Comparison of ENCODE assay signal across 2 cellular contexts in genomic region chr9:37730256-37730655, GRCh38.
TF ChIP-seq lines count a peak whose summit lies in the region.

No MANE protein-coding gene starts in this region.

TF ChIP-seq in IMR-90, 13 proteins besides CTCF, POLR2A, EP300 and RAD21:
- TF ChIP-seq MAZ (IDR thresholded peaks at IDR 0.05; ENCODE audit: borderline replicate concordance, low read depth, low read length), result no peak
- TF ChIP-seq CEBPB (IDR thresholded peaks at IDR 0.05; ENCODE audit: low read depth, low read length), result no peak
- TF ChIP-seq MXI1 (IDR thresholded peaks at IDR 0.05; ENCODE audit: borderline replicate concordance, low read depth, low read length), result no peak
- no peak for TF ChIP-seq USF2 (IDR thresholded peaks at IDR 0.05; ENCODE audit: low read depth, low read length)
- TF ChIP-seq RCOR1 (IDR thresholded peaks at IDR 0.05; ENCODE audit: insufficient replicate concordance, low read length), result no peak
- no peak for TF ChIP-seq BHLHE40 (IDR thresholded peaks at IDR 0.05; ENCODE audit: low read depth, low read length)
- no peak for TF ChIP-seq FOS (IDR thresholded peaks at IDR 0.05; ENCODE audit: low read depth, low read length)
- no peak for TF ChIP-seq CHD1 (IDR thresholded peaks at IDR 0.05; ENCODE audit: low read depth, low read length)
- TF ChIP-seq NFE2L2 (IDR thresholded peaks at IDR 0.05; ENCODE audit: low read depth, low read length), result no peak
- no peak for TF ChIP-seq SMC3 (IDR thresholded peaks at IDR 0.05; ENCODE audit: low read depth, low read length)
- no peak for TF ChIP-seq RFX5 (IDR thresholded peaks at IDR 0.05; ENCODE audit: low read depth, low read length)
- TF ChIP-seq ELK1 (IDR thresholded peaks at IDR 0.05; ENCODE audit: borderline replicate concordance, low read depth, low read length), result no peak
- no peak for TF ChIP-seq MAFK (IDR thresholded peaks at IDR 0.05; ENCODE audit: low read depth, low read length)

TF ChIP-seq in H1, 55 proteins besides CTCF, POLR2A, EP300 and RAD21:
- TF ChIP-seq TAF7 (optimal IDR thresholded peaks at IDR 0.05; ENCODE audit: borderline replicate concordance, low read depth, low read length) (no peak), MAX (IDR thresholded peaks at IDR 0.05) (no peak), CHD7 (IDR thresholded peaks at IDR 0.05; ENCODE audit: insufficient replicate concordance, low read length) (no peak), POLR2AphosphoS5 (IDR thresholded peaks at IDR 0.05; ENCODE audit: low read depth, low read length) (no peak), JUN (IDR thresholded peaks at IDR 0.05; ENCODE audit: low read depth, low read length) (no peak), CBX5 (IDR thresholded peaks at IDR 0.05; ENCODE audit: low read depth, low read length) (no peak), BACH1 (IDR thresholded peaks at IDR 0.05; ENCODE audit: low read length) (no peak), NRF1 (IDR thresholded peaks at IDR 0.05; ENCODE audit: low read depth, low read length) (no peak), CBX8 (IDR thresholded peaks at IDR 0.05; ENCODE audit: borderline replicate concordance, low read depth, low read length) (no peak), TBP (IDR thresholded peaks at IDR 0.05; ENCODE audit: low read depth, low read length) (no peak), JUND (IDR thresholded peaks at IDR 0.05; ENCODE audit: low read length) (no peak), ATF2 (IDR thresholded peaks at IDR 0.05; ENCODE audit: low read length) (no peak), KDM4A (IDR thresholded peaks at IDR 0.05; ENCODE audit: low read depth, low read length, severe bottlenecking) (no peak), EGR1 (IDR thresholded peaks at IDR 0.05; ENCODE audit: borderline replicate concordance, low read depth, low read length) (no peak), RFX5 (IDR thresholded peaks at IDR 0.05; ENCODE audit: borderline replicate concordance, low read depth, low read length) (no peak), SIN3A (conservative IDR thresholded peaks at IDR 0.05 in 1 of 2, IDR thresholded peaks at IDR 0.05 in 1 of 2; ENCODE audit: low read depth in 1 of 2, low read length in 2 of 2) (no peak), CHD1 (IDR thresholded peaks at IDR 0.05; ENCODE audit: low read depth, low read length) (no peak)
